ENCODE assay signal across 1 cellular context in genomic region chr1:246795094-246795671, GRCh38.
TF ChIP-seq lines count a peak whose summit lies in the region.

No MANE protein-coding gene starts in this region.

TF ChIP-seq in SK-N-SH treated with all-trans-retinoic acid at 6 μM for 48 hours, 23 proteins besides CTCF, POLR2A, EP300 and RAD21 (continued from another document):
- TF ChIP-seq ISL1 (CRISPR knock-in tag; IDR thresholded peaks at IDR 0.05) (no peak), ZFP3 (CRISPR knock-in tag; IDR thresholded peaks at IDR 0.05) (no peak), ZFP30 (CRISPR knock-in tag; IDR thresholded peaks at IDR 0.05) (no peak), ZNF70 (CRISPR knock-in tag; IDR thresholded peaks at IDR 0.05) (no peak)
